Comparison of ENCODE assay signal across 1 cellular context in genomic region chr17:75270218-75270965, GRCh38.
A peak's percentile ranks its signal among the peaks of the same experiment; 100 is the strongest.
TF ChIP-seq lines count a peak whose summit lies in the region.

No MANE protein-coding gene starts in this region.

TF ChIP-seq in HepG2, 621 proteins besides CTCF, POLR2A, EP300 and RAD21 (continued from another document):
- no peak for TF ChIP-seq REST (IDR thresholded peaks at IDR 0.05; ENCODE audit: borderline replicate concordance in 1 of 2, low read depth in 1 of 2, low read length in 2 of 2)
- no peak for TF ChIP-seq NCOA5 (CRISPR knock-in tag; IDR thresholded peaks at IDR 0.05)
- peak; percentile 75 for TF ChIP-seq ZNF687 (CRISPR knock-in tag; IDR thresholded peaks at IDR 0.05)
- TF ChIP-seq NCOA1 (CRISPR knock-in tag; IDR thresholded peaks at IDR 0.05), result no peak
- TF ChIP-seq ZBTB26 (CRISPR knock-in tag; IDR thresholded peaks at IDR 0.05; ENCODE audit: borderline replicate concordance), result no peak
- TF ChIP-seq ZNF749 (CRISPR knock-in tag; IDR thresholded peaks at IDR 0.05; ENCODE audit: borderline replicate concordance), result no peak
- no peak for TF ChIP-seq GLI4 (CRISPR knock-in tag; IDR thresholded peaks at IDR 0.05; ENCODE audit: borderline replicate concordance)
- no peak for TF ChIP-seq BORCS8-MEF2B (CRISPR knock-in tag; IDR thresholded peaks at IDR 0.05)
- peak; percentile 21 for TF ChIP-seq FOXC1 (CRISPR knock-in tag; IDR thresholded peaks at IDR 0.05; ENCODE audit: borderline replicate concordance)
- TF ChIP-seq ZXDC (CRISPR knock-in tag; IDR thresholded peaks at IDR 0.05), result no peak; the same call in 1 of the 2 replicates
- no peak for TF ChIP-seq PHB2 (IDR thresholded peaks at IDR 0.05; ENCODE audit: partially characterized antibody)
- peak; percentile 21; the same call in 1 of the 2 replicates for TF ChIP-seq NFYC (CRISPR knock-in tag; IDR thresholded peaks at IDR 0.05)
- TF ChIP-seq ZNF678 (CRISPR knock-in tag; IDR thresholded peaks at IDR 0.05), result no peak
- no peak for TF ChIP-seq TRIM22 (IDR thresholded peaks at IDR 0.05)
- TF ChIP-seq RFX1 (IDR thresholded peaks at IDR 0.05), result no peak
- TF ChIP-seq ZNF256 (CRISPR knock-in tag; conservative IDR thresholded peaks at IDR 0.05), result no peak
- no peak for TF ChIP-seq SRSF9 (IDR thresholded peaks at IDR 0.05; ENCODE audit: borderline replicate concordance, insufficient read depth, low read depth, low read length, poor library complexity, severe bottlenecking)
- TF ChIP-seq SMARCC2 (IDR thresholded peaks at IDR 0.05), result no peak
- no peak for TF ChIP-seq NFIC (IDR thresholded peaks at IDR 0.05; ENCODE audit: low read length)
- peak; percentile 86; the same call in 1 of the 2 replicates for TF ChIP-seq ZNF350 (CRISPR knock-in tag; IDR thresholded peaks at IDR 0.05; ENCODE audit: borderline replicate concordance, low read depth)
- peak; percentile 58 for TF ChIP-seq ZEB1 (IDR thresholded peaks at IDR 0.05; ENCODE audit: insufficient replicate concordance, low read depth)
- peak; percentile 94; the same call in 1 of the 2 replicates for TF ChIP-seq ZNF724P (CRISPR knock-in tag; IDR thresholded peaks at IDR 0.05; ENCODE audit: borderline replicate concordance)
- TF ChIP-seq ATF6 (CRISPR knock-in tag; conservative IDR thresholded peaks at IDR 0.05), result no peak; the same call in 1 of the 2 replicates
- TF ChIP-seq BATF2 (CRISPR knock-in tag; IDR thresholded peaks at IDR 0.05), result no peak; the same call in 1 of the 2 replicates
- TF ChIP-seq RFXANK (CRISPR knock-in tag; IDR thresholded peaks at IDR 0.05), result 0 out of 2 replicates have a peak, but pooled peaks have one; percentile 33
- peak; percentile 34; the same call in 1 of the 2 replicates for TF ChIP-seq SMC3 (IDR thresholded peaks at IDR 0.05; ENCODE audit: low read length)
- TF ChIP-seq HHEX (CRISPR knock-in tag; IDR thresholded peaks at IDR 0.05), result no peak
